ENCODE assay signal across 15 cellular contexts in the genomic region with DNA sequence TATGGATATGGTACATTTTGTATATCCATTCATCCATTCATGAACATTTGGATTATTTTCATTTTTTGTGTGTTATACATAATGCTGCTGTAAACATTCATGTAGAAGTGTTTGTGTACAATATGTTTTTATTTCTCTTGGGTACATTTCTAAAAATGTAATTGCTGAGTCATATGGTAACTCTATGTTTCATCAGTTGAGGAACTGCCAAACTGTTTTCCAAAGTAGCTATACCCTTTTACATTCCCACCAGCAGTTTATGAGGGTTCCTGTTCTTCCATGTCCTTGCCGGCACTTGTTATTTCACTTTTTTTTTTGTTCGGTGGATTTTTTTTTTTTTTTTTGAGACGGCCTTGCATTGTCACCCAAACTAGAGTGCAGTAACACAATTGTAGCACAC. TPM values are rescaled to one million over a fixed set of nuclear protein-coding genes. Genes with fewer than 3 reads are reported as not detected.
DNase-seq lines count a peak whose midpoint lies in the region; ATAC-seq, FAIRE-seq and TF ChIP-seq lines count a peak whose summit lies in the region.
"Had no signal": no experiment of that assay in that cellular context is flagged by ENCODE, and none has a peak within 500 bp of the region (broad histone marks: within the 10 kb centered on the region; RNA-seq: fewer than 3 reads in every experiment).

No MANE protein-coding gene starts in this region.

- H3K36me3 ChIP-seq in BLaER1 treated with 17β-estradiol and CSF1 and Interleukin-3, amounts not matched to agents 10 nM and 100 nM = peaks cover 44 to 100% (median 90%) of the 10 kb centered on the region in 11 experiments

- H3K4me2 ChIP-seq in BLaER1 treated with 17β-estradiol and CSF1 and Interleukin-3, amounts not matched to agents 10 nM and 100 nM = peak overlapping the region in 6 of 11 experiments; percentile 41 to 78 (median 60); a peak in 12 of 22 replicates

- peak overlapping the region in 2 of 11 experiments; percentile 16 to 26; a peak in 1 of 22 replicates for H3K9ac ChIP-seq in BLaER1 treated with 17β-estradiol and CSF1 and Interleukin-3, amounts not matched to agents 10 nM and 100 nM

- H3K27ac ChIP-seq in BLaER1 treated with 17β-estradiol and CSF1 and Interleukin-3, amounts not matched to agents 10 nM and 100 nM = peak overlapping the region in 10 of 11 experiments; percentile 9 to 69 (median 43); a peak in 15 of 22 replicates
- H3K27ac ChIP-seq: skin epidermis had no signal

- TF ChIP-seq POLR2A in GM12891 (IDR thresholded peaks at IDR 0.05; ENCODE audit: low read depth, low read length) = no peak

- ATAC-seq in memory B cell (ENCODE audit: low read depth) = no peak
- ATAC-seq in GM21360 (IDR thresholded peaks at IDR 0.05; ENCODE audit: unreplicated experiment) = no peak

- no peak overlapping the region for H3K4me3 ChIP-seq in BLaER1 treated with 17β-estradiol and CSF1 and Interleukin-3, amounts not matched to agents 10 nM and 100 nM
- H3K4me3 ChIP-seq in astrocyte of the spinal cord (ENCODE audit: low read depth, low read length) = no peak overlapping the region
- H3K4me3 ChIP-seq: mucosa of descending colon, skin epidermis had no signal

- peaks cover 6% of the 10 kb centered on the region for H3K4me1 Mint-ChIP-seq in memory B cell

- H3K9me3 ChIP-seq in BLaER1 treated with 17β-estradiol and CSF1 and Interleukin-3, amounts not matched to agents 10 nM and 100 nM (replicated peaks in 1 of 11) = no peaks in the 10 kb centered on the region
- H3K9me3 ChIP-seq: mucosa of descending colon had no signal

- FAIRE-seq in GM12891 (lab: Jason Lieb, UNC) = no peak

- DNase-seq in GM12891 (ENCODE audit: insufficient read length, low spot score) = no peak
- peak; percentile 14 for DNase-seq in astrocyte of the spinal cord (ENCODE audit: low read depth, low spot score)
- DNase-seq in memory B cell (ENCODE audit: low spot score in 2 of 2) = no peak
- DNase-seq in retina = no peak
- DNase-seq in COLO829 (ENCODE audit: low spot score) = no peak
- no peak for DNase-seq in NCI-H526 treated with DMSO at 0.1 percent for 48 hours (lab: John Stamatoyannopoulos, UW)
- DNase-seq: activated CD4-positive, CD25-positive, alpha-beta regulatory T cell; activated effector memory CD4-positive, alpha-beta T cell treated with anti-CD3 and anti-CD28 coated beads, Interleukin-2, amount 50 U/mL, for 16 hours; effector CD4-positive, alpha-beta T cell; mucosa of descending colon; NCI-H2227 treated with DMSO at 0.1 percent for 48 hours; SHP77 treated with DMSO at 0.1 percent for 48 hours had no signal

- no peaks in the 10 kb centered on the region for H3K9me3 Mint-ChIP-seq in memory B cell

- H3K36me3 Mint-ChIP-seq in memory B cell = peaks cover 25% of the 10 kb centered on the region

- peak overlapping the region; percentile 65 for H3K27ac Mint-ChIP-seq in memory B cell

- peaks cover 0 to 6% (median 0%) of the 10 kb centered on the region in 11 experiments; a peak in 3 of 22 replicates for H4K20me1 ChIP-seq in BLaER1 treated with 17β-estradiol and CSF1 and Interleukin-3, amounts not matched to agents 10 nM and 100 nM

- H3K27me3 ChIP-seq in BLaER1 treated with 17β-estradiol and CSF1 and Interleukin-3, amounts not matched to agents 10 nM and 100 nM = no peaks in the 10 kb centered on the region

- no peaks in the 10 kb centered on the region for H3K27me3 Mint-ChIP-seq in memory B cell

- in situ Hi-C loops in astrocyte of the spinal cord (cut with HindIII; ENCODE audit: low sequenced_read_pairs) = no loop called here

- no peak for TF ChIP-seq CTCF in astrocyte of the spinal cord (IDR thresholded peaks at IDR 0.05; ENCODE audit: low read depth, low read length)

- peaks cover 0 to 40% (median 10%) of the 10 kb centered on the region in 10 experiments; a peak in 13 of 20 replicates for H3K4me1 ChIP-seq in BLaER1 treated with 17β-estradiol and CSF1 and Interleukin-3, amounts not matched to agents 10 nM and 100 nM

- H3K4me3 Mint-ChIP-seq in memory B cell = no peak overlapping the region

TF ChIP-seq in GM12891, 5 proteins besides CTCF, POLR2A, EP300 and RAD21:
- TF ChIP-seq PAX5 (IDR thresholded peaks at IDR 0.05; ENCODE audit: insufficient read depth, low read length, severe bottlenecking) (no peak), SPI1 (IDR thresholded peaks at IDR 0.05; ENCODE audit: low read depth, low read length) (peak; percentile 55)

RNA-seq across cellular contexts. Expression of a gene that starts 54.0 kb away (rescaled TPM):
- 49.1 TPM for polyA plus RNA-seq in GM12891 (2012; ENCODE audit: low read depth, missing spikeins)
